In the genomic region with DNA sequence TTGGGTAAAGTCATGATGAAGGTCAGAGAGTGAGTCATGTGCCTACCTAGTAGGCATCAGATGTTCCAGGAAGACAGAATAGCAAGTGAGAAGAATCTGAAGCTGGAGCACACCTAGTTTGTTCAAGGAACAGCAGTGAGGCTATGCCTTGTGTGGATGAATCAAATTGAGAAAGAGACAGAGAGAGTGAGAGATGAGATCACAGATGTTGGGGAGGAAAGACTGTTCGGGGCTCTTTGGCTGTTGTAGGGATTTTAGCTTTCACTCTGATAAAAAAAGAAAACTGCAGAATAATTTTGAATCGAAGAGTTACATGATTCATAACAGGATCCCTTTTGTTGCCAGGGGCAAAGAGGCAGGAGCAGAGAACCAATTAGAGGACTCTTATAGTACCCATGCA, we compare ENCODE assay signal across 1 cellular context.
TF ChIP-seq lines count a peak whose summit lies in the region.

No MANE protein-coding gene starts in this region.

TF ChIP-seq in IMR-90, 13 proteins besides CTCF, POLR2A, EP300 and RAD21:
- TF ChIP-seq MAFK (IDR thresholded peaks at IDR 0.05; ENCODE audit: low read depth, low read length): no peak
